In the genomic region with DNA sequence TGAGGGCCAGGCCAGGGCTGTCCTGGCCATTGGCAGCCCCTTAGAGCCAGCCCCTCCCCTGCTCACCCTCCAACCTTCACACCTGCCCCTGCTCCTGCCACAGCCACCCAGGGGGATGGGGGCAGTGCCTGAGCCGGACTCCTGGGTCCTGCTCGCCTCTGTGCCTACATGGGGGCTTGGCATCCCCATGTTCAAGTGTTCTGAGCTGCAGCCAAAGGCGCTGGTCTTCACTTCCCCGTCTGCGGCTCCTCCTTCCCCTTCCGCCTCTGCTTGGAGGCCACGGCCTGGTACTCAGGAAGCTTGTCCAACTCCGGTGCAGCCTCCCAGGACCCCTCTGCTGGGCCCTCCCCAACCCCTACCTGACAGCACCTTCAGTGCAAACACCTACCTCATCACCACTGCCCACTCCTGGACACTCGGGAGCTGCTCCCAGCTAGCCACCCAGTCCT, we compare ENCODE assay signal across 1 cellular context.
TF ChIP-seq lines count a peak whose summit lies in the region.

No MANE protein-coding gene starts in this region.

TF ChIP-seq in HepG2, 621 proteins besides CTCF, POLR2A, EP300 and RAD21:
- TF ChIP-seq SMARCC2 (IDR thresholded peaks at IDR 0.05) (no peak), ZNF781 (CRISPR knock-in tag; IDR thresholded peaks at IDR 0.05; ENCODE audit: borderline replicate concordance, not compliant biosample characterization) (no peak), ZNF557 (CRISPR knock-in tag; IDR thresholded peaks at IDR 0.05) (no peak), GFI1 (CRISPR knock-in tag; IDR thresholded peaks at IDR 0.05; ENCODE audit: borderline replicate concordance) (no peak), POGZ (CRISPR knock-in tag; IDR thresholded peaks at IDR 0.05) (no peak), RBM22 (optimal IDR thresholded peaks at IDR 0.05; ENCODE audit: low read length) (no peak), CENPT (CRISPR knock-in tag; IDR thresholded peaks at IDR 0.05; ENCODE audit: low read depth) (no peak), KMT2A (CRISPR knock-in tag; IDR thresholded peaks at IDR 0.05) (no peak), ZFP41 (CRISPR knock-in tag; IDR thresholded peaks at IDR 0.05; ENCODE audit: borderline replicate concordance) (no peak)
- TF ChIP-seq, protein P1, sequence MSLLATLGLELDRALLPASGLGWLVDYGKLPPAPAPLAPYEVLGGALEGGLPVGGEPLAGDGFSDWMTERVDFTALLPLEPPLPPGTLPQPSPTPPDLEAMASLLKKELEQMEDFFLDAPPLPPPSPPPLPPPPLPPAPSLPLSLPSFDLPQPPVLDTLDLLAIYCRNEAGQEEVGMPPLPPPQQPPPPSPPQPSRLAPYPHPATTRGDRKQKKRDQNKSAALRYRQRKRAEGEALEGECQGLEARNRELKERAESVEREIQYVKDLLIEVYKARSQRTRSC (CRISPR knock-in tag; IDR thresholded peaks at IDR 0.05; ENCODE audit: low read depth): no peak
- TF ChIP-seq, protein P2, sequence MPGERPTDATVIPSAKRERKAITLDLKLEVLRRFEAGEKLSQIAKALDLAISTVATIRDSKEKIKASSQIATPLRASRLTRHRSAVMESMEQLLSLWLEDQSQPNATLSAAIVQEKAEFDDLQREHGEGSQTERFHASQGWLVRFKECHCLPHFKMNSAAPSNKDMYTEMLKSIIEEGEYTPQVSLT (CRISPR knock-in tag; IDR thresholded peaks at IDR 0.05; ENCODE audit: borderline replicate concordance, low read depth): no peak
- TF ChIP-seq, protein P3, sequence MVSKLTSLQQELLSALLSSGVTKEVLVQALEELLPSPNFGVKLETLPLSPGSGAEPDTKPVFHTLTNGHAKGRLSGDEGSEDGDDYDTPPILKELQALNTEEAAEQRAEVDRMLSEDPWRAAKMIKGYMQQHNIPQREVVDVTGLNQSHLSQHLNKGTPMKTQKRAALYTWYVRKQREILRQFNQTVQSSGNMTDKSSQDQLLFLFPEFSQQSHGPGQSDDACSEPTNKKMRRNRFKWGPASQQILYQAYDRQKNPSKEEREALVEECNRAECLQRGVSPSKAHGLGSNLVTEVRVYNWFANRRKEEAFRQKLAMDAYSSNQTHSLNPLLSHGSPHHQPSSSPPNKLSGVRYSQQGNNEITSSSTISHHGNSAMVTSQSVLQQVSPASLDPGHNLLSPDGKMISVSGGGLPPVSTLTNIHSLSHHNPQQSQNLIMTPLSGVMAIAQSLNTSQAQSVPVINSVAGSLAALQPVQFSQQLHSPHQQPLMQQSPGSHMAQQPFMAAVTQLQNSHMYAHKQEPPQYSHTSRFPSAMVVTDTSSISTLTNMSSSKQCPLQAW (CRISPR knock-in tag; IDR thresholded peaks at IDR 0.05): no peak
